Comparison of ENCODE assay signal across 8 cellular contexts in genomic region chr22:39349967-39350802, GRCh38. TPM values are rescaled to one million over a fixed set of nuclear protein-coding genes. Genes with fewer than 3 reads are reported as not detected.
DNase-seq lines count a peak whose midpoint lies in the region; ATAC-seq and TF ChIP-seq lines count a peak whose summit lies in the region.

SYNGR1 (plus strand) TSS chr22:39349991; CDS start chr22:39350011, 20 bp downstream.

- H4K20me1 ChIP-seq in smooth muscle cell (ENCODE audit: low read depth), result peaks cover 19% of the 10 kb centered on the region

- peak within 1 kb of the TSS; percentile 90 for H2AFZ ChIP-seq in smooth muscle cell (ENCODE audit: low read depth)

- H3K27ac ChIP-seq in smooth muscle cell (ENCODE audit: low read depth), result no peak within 1 kb of the TSS

- H3F3A ChIP-seq in smooth muscle cell (ENCODE audit: low read depth), result no peaks in the 10 kb centered on the region

- no peaks in the 10 kb centered on the region for H3K9me3 ChIP-seq in smooth muscle cell (replicated peaks; ENCODE audit: low read depth)

- H3K4me3 ChIP-seq in AG09309 (ENCODE audit: control insufficient read depth, low read depth, low read length) (peak within 1 kb of the TSS; percentile 59), smooth muscle cell (peak within 1 kb of the TSS; percentile 69)

- 9% methylated on average over 48 of the region's 89 CpGs for WGBS in smooth muscle cell (ENCODE audit: low lambda C conversion rate)

- H3K4me2 ChIP-seq in smooth muscle cell, result peak within 1 kb of the TSS; percentile 95

- peak within 1 kb of the TSS; percentile 33 for H3K9ac ChIP-seq in smooth muscle cell (ENCODE audit: low read depth)

- no peak for DNase-seq in AG09309 (ENCODE audit: low read depth)
- DNase-seq in astrocyte of the hippocampus (ENCODE audit: low read depth, low spot score), result peak; percentile 48
- peak; percentile 77 for DNase-seq in iPS-NIHi11 (ENCODE audit: low spot score)
- DNase-seq in smooth muscle cell (lab: John Stamatoyannopoulos, UW; ENCODE audit: unreplicated experiment), result no peak
- DNase-seq in HK-2 (ENCODE audit: unreplicated experiment), result no peak
- no peak for DNase-seq in hippocampal formation (lab: John Stamatoyannopoulos, UW)
- DNase-seq in activated CD4-positive, alpha-beta T cell treated with anti-CD3 and anti-CD28 coated beads for 48 hours, result no peak

- no peaks in the 10 kb centered on the region for H3K36me3 ChIP-seq in smooth muscle cell (ENCODE audit: low read depth)

- no peaks in the 10 kb centered on the region for H3K79me2 ChIP-seq in smooth muscle cell (ENCODE audit: low read depth)

- peak; percentile 4 for ATAC-seq in HG02678 (IDR thresholded peaks at IDR 0.05; ENCODE audit: unreplicated experiment)

- peaks cover 11% of the 10 kb centered on the region for H3K4me1 ChIP-seq in smooth muscle cell (ENCODE audit: low read depth)

- TF ChIP-seq CTCF in AG09309 (IDR thresholded peaks at IDR 0.05; ENCODE audit: control insufficient read depth, insufficient read depth, low read depth, low read length, missing control alignments) (no peak), smooth muscle cell (IDR thresholded peaks at IDR 0.05; ENCODE audit: borderline replicate concordance, insufficient read depth, poor library complexity, severe bottlenecking) (no peak)

- no peaks in the 10 kb centered on the region for H3K27me3 ChIP-seq in smooth muscle cell (ENCODE audit: low read depth)

RNA-seq across cellular contexts. Expression of gene SYNGR1, which starts in this region (rescaled TPM):
- 12.0 and 26.7 TPM in 2 replicates for total RNA-seq in smooth muscle cell
- polyA plus RNA-seq in smooth muscle cell, result 55.7 and 58.0 TPM in 2 replicates

Comparison
In these comparisons a context has a peak if more than half of its experiments do, and no peak if none do; other contexts are left out.
1. DNase-seq: peak in astrocyte of the hippocampus (single experiment) and iPS-NIHi11 (single experiment); none in AG09309 (single experiment), smooth muscle cell (single experiment), HK-2 (single experiment), hippocampal formation (0 of 2) and activated CD4-positive, alpha-beta T cell treated with anti-CD3 and anti-CD28 coated beads for 48 hours (single experiment).